30 cellular contexts compared by ENCODE assay signal in the genomic region with DNA sequence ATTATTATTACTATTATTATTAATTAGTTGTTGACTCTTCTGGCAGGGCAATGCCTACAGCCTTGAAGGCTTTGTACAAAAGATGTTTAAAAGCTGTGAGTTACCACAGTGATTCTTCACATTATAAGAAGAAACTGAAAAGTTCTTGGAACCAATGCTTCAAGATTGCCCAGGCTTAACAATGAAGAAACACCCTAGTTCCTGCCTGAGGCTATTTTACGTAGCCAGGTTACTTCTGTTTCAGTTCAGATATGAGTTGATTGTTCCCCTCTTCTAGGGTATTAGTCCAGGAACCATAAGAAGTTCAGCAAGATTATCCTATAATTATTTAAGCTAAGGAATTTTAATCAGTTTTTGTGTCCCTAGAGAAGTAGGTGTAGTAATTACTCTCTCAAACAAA.
"Had no signal": no experiment of that assay in that cellular context is flagged by ENCODE, and none has a peak within 500 bp of the region (broad histone marks: within the 10 kb centered on the region; RNA-seq: fewer than 3 reads in every experiment).

No MANE protein-coding gene starts in this region.

- ATAC-seq: activated CD4-positive, alpha-beta T cell treated with anti-CD3 and anti-CD28 coated beads for 36 hours; activated CD4-positive, CD25-positive, alpha-beta regulatory T cell treated with anti-CD3 and anti-CD28 coated beads, Interleukin-2, amount 50 U/mL, for 24 hours; activated CD8-positive, alpha-beta memory T cell treated with anti-CD3 and anti-CD28 coated beads, Interleukin-2, amount 10 ng/mL, durations not matched to agents 7 days and 5 days; activated CD8-positive, alpha-beta T cell treated with anti-CD3 and anti-CD28 coated beads, Interleukin-2, amount 10 ng/mL, durations not matched to agents 7 days and 5 days; activated naive CD8-positive, alpha-beta T cell treated with anti-CD3 and anti-CD28 coated beads, Interleukin-2, amount 50 U/mL, for 24 hours; WTC11 had no signal

- FAIRE-seq: TTC549 had no signal

- DNase-seq: activated CD4-positive, alpha-beta memory T cell treated with anti-CD3 and anti-CD28 coated beads, Interleukin-2, amount 10 ng/mL, durations not matched to agents 7 days and 5 days; activated CD4-positive, alpha-beta T cell treated with anti-CD3 and anti-CD28 coated beads for 1 hour; activated CD4-positive, alpha-beta T cell treated with anti-CD3 and anti-CD28 coated beads for 36 hours; activated CD4-positive, alpha-beta T cell treated with anti-CD3 and anti-CD28 coated beads for 48 hours; activated CD4-positive, alpha-beta T cell treated with anti-CD3 and anti-CD28 coated beads, Interleukin-2, amount 10 ng/mL, durations not matched to agents 7 days and 5 days; activated CD4-positive, alpha-beta T cell treated with anti-CD3 and anti-CD28 coated beads, Interleukin-2, amount 50 U/mL, for 48 hours; activated CD4-positive, CD25-positive, alpha-beta regulatory T cell; activated CD8-positive, alpha-beta memory T cell treated with anti-CD3 and anti-CD28 coated beads for 24 hours; activated CD8-positive, alpha-beta memory T cell treated with anti-CD3 and anti-CD28 coated beads, Interleukin-2, amount 10 ng/mL, durations not matched to agents 7 days and 5 days; activated CD8-positive, alpha-beta memory T cell treated with anti-CD3 and anti-CD28 coated beads, Interleukin-2, amount 50 U/mL, for 48 hours; activated CD8-positive, alpha-beta T cell treated with anti-CD3 and anti-CD28 coated beads, Interleukin-2, amount 10 ng/mL, durations not matched to agents 7 days and 5 days; activated effector memory CD4-positive, alpha-beta T cell treated with Interleukin-2 at 50 U/mL for 16 hours; activated gamma-delta T cell; activated naive CD4-positive, alpha-beta T cell treated with anti-CD3 and anti-CD28 coated beads, Interleukin-2, amount 10 ng/mL, durations not matched to agents 7 days and 5 days; activated naive CD4-positive, alpha-beta T cell treated with Interleukin-2 at 50 U/mL for 16 hours; activated naive CD8-positive, alpha-beta T cell treated with anti-CD3 and anti-CD28 coated beads, Interleukin-2, amount 10 ng/mL, durations not matched to agents 7 days and 5 days; activated naive CD8-positive, alpha-beta T cell treated with anti-CD3 and anti-CD28 coated beads, Interleukin-2, amount 50 U/mL, for 24 hours; activated T-cell treated with anti-CD3 and anti-CD28 coated beads, Interleukin-2, amount 50 U/mL, for 24 hours; activated T-cell treated with anti-CD3 and anti-CD28 coated beads, Interleukin-2, amount 50 U/mL, for 48 hours; amygdala; anterior cingulate cortex; central memory CD4-positive, alpha-beta T cell; T-helper 1 cell; T-helper 2 cell; T-helper 9 cell; WERI-Rb-1 had no signal

- H3K4me3 ChIP-seq: ascending aorta had no signal
